In the genomic region with DNA sequence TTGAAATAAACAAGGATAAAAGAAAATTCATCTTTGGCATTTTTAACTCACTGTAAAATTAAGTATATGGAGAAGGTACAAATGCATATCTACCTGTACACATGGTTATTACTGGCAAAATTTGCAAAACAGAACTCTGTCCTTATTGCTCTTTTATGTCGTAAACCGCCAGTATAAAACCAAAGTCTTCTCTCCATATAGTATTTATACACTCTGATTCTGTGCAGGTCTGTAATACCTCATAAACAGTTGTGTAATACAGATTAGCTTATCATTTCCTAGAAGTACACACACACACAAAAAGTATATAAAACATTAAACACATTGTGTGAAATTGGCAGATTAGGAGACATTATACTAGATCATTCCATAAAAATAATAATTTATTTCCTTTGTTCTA, we compare ENCODE assay signal across 9 cellular contexts.
"Had no signal": no experiment of that assay in that cellular context is flagged by ENCODE, and none has a peak within 500 bp of the region (broad histone marks: within the 10 kb centered on the region; RNA-seq: fewer than 3 reads in every experiment).

No MANE protein-coding gene starts in this region.

- H3K27ac ChIP-seq: GM23248, HL-60 had no signal

- FAIRE-seq: HepG2 had no signal

- H3K4me1 ChIP-seq: HAP-1 had no signal

- ATAC-seq: HCT116, HepG2 had no signal

- DNase-seq: GM23248, GOT3, H7, HFFc6, KBM-7 had no signal

- H3K4me3 ChIP-seq: GM23248, HAP-1 had no signal

- H3K9me3 ChIP-seq: HAP-1 had no signal

- H3K36me3 ChIP-seq: HAP-1 had no signal
